ENCODE assay signal across 9 cellular contexts in genomic region chr6:20946037-20946436, GRCh38.
DNase-seq lines count a peak whose midpoint lies in the region; ATAC-seq, FAIRE-seq and TF ChIP-seq lines count a peak whose summit lies in the region.
"Had no signal": no experiment of that assay in that cellular context is flagged by ENCODE, and none has a peak within 500 bp of the region (broad histone marks: within the 10 kb centered on the region; RNA-seq: fewer than 3 reads in every experiment).

No MANE protein-coding gene starts in this region.

- H3K4me3 Mint-ChIP-seq in CD8-positive, alpha-beta memory T cell = no peak overlapping the region
- H3K4me3 Mint-ChIP-seq: brain had no signal

- no peak for TF ChIP-seq CTCF in GM12865 (IDR thresholded peaks at IDR 0.05; ENCODE audit: insufficient read depth, low read depth, low read length, missing control alignments)
- peak; percentile 4 for TF ChIP-seq CTCF in fibroblast of the aortic adventitia (IDR thresholded peaks at IDR 0.05; ENCODE audit: insufficient read depth, low read length)
- TF ChIP-seq CTCF in pancreas (IDR thresholded peaks at IDR 0.05) = no peak

- peaks cover 6 to 19% (median 15%) of the 10 kb centered on the region in 5 donors for H3K9me3 Mint-ChIP-seq in CD8-positive, alpha-beta memory T cell

- POLR2A ChIA-PET in CD8-positive, alpha-beta memory T cell (lab: Charles Lee) = no interaction called here

- 93% methylated on average over 1 of the region's 1 CpG for WGBS in pancreas, 2 donors

- DNase-seq in GM12865 (ENCODE audit: low read depth) (peak; percentile 67), fibroblast of the aortic adventitia (ENCODE audit: low read depth) (peak; percentile 13), pancreas (no peak), NCI-H2171 treated with DMSO at 0.1 percent for 48 hours (lab: John Stamatoyannopoulos, UW) (no peak)
- peak; percentile 41 for DNase-seq in Jurkat, Clone E6-1 (ENCODE audit: low read depth, low spot score)
- DNase-seq in CD8-positive, alpha-beta memory T cell = no peak
- no peak for DNase-seq in effector memory CD4-positive, alpha-beta T cell

- CTCF ChIA-PET in CD8-positive, alpha-beta memory T cell (lab: Charles Lee) = no interaction called here

- no peaks in the 10 kb centered on the region for H3K4me1 ChIP-seq in CD8-positive, alpha-beta memory T cell (ENCODE audit: insufficient read depth, low read length)
- no peaks in the 10 kb centered on the region for H3K4me1 ChIP-seq in pancreas
- H3K4me1 ChIP-seq in effector memory CD4-positive, alpha-beta T cell (ENCODE audit: control insufficient read depth, insufficient read depth, low read length, poor library complexity, severe bottlenecking) = no peaks in the 10 kb centered on the region

- peak; percentile 91 for ATAC-seq in GM21619 (IDR thresholded peaks at IDR 0.05; ENCODE audit: unreplicated experiment)
- ATAC-seq in pancreas = no peak

- H3K27me3 ChIP-seq in CD8-positive, alpha-beta memory T cell (ENCODE audit: insufficient read depth, low read length, poor library complexity, severe bottlenecking) = no peaks in the 10 kb centered on the region
- no peaks in the 10 kb centered on the region for H3K27me3 ChIP-seq in pancreas
- no peaks in the 10 kb centered on the region for H3K27me3 ChIP-seq in effector memory CD4-positive, alpha-beta T cell (replicated peaks; ENCODE audit: control insufficient read depth, insufficient read depth, low read length, poor library complexity, severe bottlenecking)

- H3K4me3 ChIP-seq in GM12865 (ENCODE audit: low read depth, low read length) (no peak overlapping the region), fibroblast of the aortic adventitia (ENCODE audit: low read depth, low read length) (no peak overlapping the region), pancreas (no peak overlapping the region)
- H3K4me3 ChIP-seq in Jurkat, Clone E6-1 (ENCODE audit: low read length) = no peak overlapping the region
- H3K4me3 ChIP-seq in CD8-positive, alpha-beta memory T cell (ENCODE audit: low read length) = no peak overlapping the region
- H3K4me3 ChIP-seq in effector memory CD4-positive, alpha-beta T cell (ENCODE audit: insufficient read depth, low read depth, low read length, poor library complexity, severe bottlenecking) = no peak overlapping the region

- intact Hi-C loops in pancreas (cut with DNase I) = no loop called here

- no peak overlapping the region for H3K27ac Mint-ChIP-seq in CD8-positive, alpha-beta memory T cell
- H3K27ac Mint-ChIP-seq: brain had no signal

- no peak overlapping the region for H3K27ac ChIP-seq in CD8-positive, alpha-beta memory T cell (ENCODE audit: low read depth, low read length)
- H3K27ac ChIP-seq in pancreas = no peak overlapping the region
- H3K27ac ChIP-seq in effector memory CD4-positive, alpha-beta T cell (ENCODE audit: insufficient read depth, low read length, poor library complexity, severe bottlenecking) = no peak overlapping the region

- H3K36me3 Mint-ChIP-seq in CD8-positive, alpha-beta memory T cell = peaks cover 17 to 34% (median 19%) of the 10 kb centered on the region in 3 donors

- peaks cover 0 to 13% (median 6%) of the 10 kb centered on the region in 3 donors for H3K4me1 Mint-ChIP-seq in CD8-positive, alpha-beta memory T cell

- FAIRE-seq in pancreas (lab: Jason Lieb, UNC) = no peak

- H3K36me3 ChIP-seq in CD8-positive, alpha-beta memory T cell (ENCODE audit: insufficient read depth, low read length) = no peaks in the 10 kb centered on the region
- H3K36me3 ChIP-seq in pancreas = no peaks in the 10 kb centered on the region
- H3K36me3 ChIP-seq in effector memory CD4-positive, alpha-beta T cell (ENCODE audit: control insufficient read depth, insufficient read depth, low read length) = no peaks in the 10 kb centered on the region

- H3K9me3 ChIP-seq in CD8-positive, alpha-beta memory T cell (ENCODE audit: low read length) = no peaks in the 10 kb centered on the region
- no peaks in the 10 kb centered on the region for H3K9me3 ChIP-seq in pancreas
- H3K9me3 ChIP-seq in effector memory CD4-positive, alpha-beta T cell (ENCODE audit: control insufficient read depth, low read length) = no peaks in the 10 kb centered on the region

- no peaks in the 10 kb centered on the region for H3K27me3 Mint-ChIP-seq in CD8-positive, alpha-beta memory T cell
- H3K27me3 Mint-ChIP-seq: brain had no signal

Comparison
In these comparisons a context has a peak if more than half of its experiments do, and no peak if none do; other contexts are left out.
1. DNase-seq: peak in GM12865 (single experiment), Jurkat, Clone E6-1 (single experiment) and fibroblast of the aortic adventitia (single experiment); none in CD8-positive, alpha-beta memory T cell (0 of 5), pancreas (0 of 6), effector memory CD4-positive, alpha-beta T cell (0 of 3) and NCI-H2171 treated with DMSO at 0.1 percent for 48 hours (single experiment).